Comparison of ENCODE assay signal across 25 cellular contexts in the genomic region with DNA sequence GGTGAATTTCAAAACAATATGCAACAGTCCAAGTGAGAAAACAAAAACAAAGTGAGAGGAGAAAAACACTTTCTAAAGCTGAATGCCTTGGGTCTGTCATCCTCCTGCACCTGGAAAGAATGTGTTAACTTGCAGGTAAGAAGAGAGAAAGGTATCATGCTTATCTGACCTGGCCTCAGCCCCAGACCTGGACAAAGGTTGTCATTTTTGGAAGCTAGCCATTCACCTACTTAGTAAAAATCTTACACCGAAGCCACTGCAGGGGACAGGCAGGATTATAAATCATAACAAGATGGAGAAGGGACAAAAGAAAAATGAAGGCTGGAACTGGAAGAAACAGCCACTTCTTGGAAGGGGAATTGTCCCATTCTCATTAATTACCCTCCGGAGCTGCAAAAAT.
A peak's percentile ranks its signal among the peaks of the same experiment; 100 is the strongest.
DNase-seq lines count a peak whose midpoint lies in the region; ATAC-seq, FAIRE-seq and TF ChIP-seq lines count a peak whose summit lies in the region.
"Had no signal": no experiment of that assay in that cellular context is flagged by ENCODE, and none has a peak within 500 bp of the region (broad histone marks: within the 10 kb centered on the region; RNA-seq: fewer than 3 reads in every experiment).

No MANE protein-coding gene starts in this region.

- TF ChIP-seq EP300 in Ishikawa (IDR thresholded peaks at IDR 0.05; ENCODE audit: borderline replicate concordance) (peak; percentile 69; the same call in 1 of the 2 replicates), HepG2 (IDR thresholded peaks at IDR 0.05; ENCODE audit: low read depth in 2 of 2, low read length in 2 of 2) (no peak), HepG2 (CRISPR knock-in tag; IDR thresholded peaks at IDR 0.05; ENCODE audit: borderline replicate concordance) (no peak), suprapubic skin (IDR thresholded peaks at IDR 0.05) (no peak)

- BruUV-seq in HepG2 (replicated peaks; lab: Mats Ljungman, UMichigan), result no TSS peak

- H3K4me3 ChIP-seq in dorsolateral prefrontal cortex, result no peak overlapping the region
- no peak overlapping the region for H3K4me3 ChIP-seq in HepG2 (replicated peaks in 1 of 3; ENCODE audit: insufficient read depth in 1 of 3, low read depth in 2 of 3, low read length in 3 of 3)
- H3K4me3 ChIP-seq in thyroid gland (replicated peaks in 1 of 3), result no peak overlapping the region
- H3K4me3 ChIP-seq in suprapubic skin, result no peak overlapping the region

- 57% methylated on average over 2 of the region's 2 CpGs for WGBS in HepG2 (ENCODE audit: low lambda C conversion rate)
- 35 to 46% methylated on average over 2 of the region's 2 CpGs for WGBS in thyroid gland, 2 donors
- 94% methylated on average over 2 of the region's 2 CpGs for WGBS in suprapubic skin

- TF ChIP-seq POLR2A in HepG2 (IDR thresholded peaks at IDR 0.05; ENCODE audit: insufficient read depth in 1 of 2, low read depth in 2 of 2, low read length in 2 of 2) (no peak), thyroid gland (IDR thresholded peaks at IDR 0.05) (no peak), suprapubic skin (IDR thresholded peaks at IDR 0.05) (no peak)

- H3K4me2 ChIP-seq in HepG2 (ENCODE audit: low read depth, low read length), result no peak overlapping the region
- H3K4me2 ChIP-seq: KMS-11 had no signal

- no peaks in the 10 kb centered on the region for H3K27me3 ChIP-seq in dorsolateral prefrontal cortex
- no peaks in the 10 kb centered on the region for H3K27me3 ChIP-seq in HepG2 (ENCODE audit: control insufficient read depth in 1 of 2, insufficient read depth in 2 of 2, low read length in 2 of 2)
- no peaks in the 10 kb centered on the region for H3K27me3 ChIP-seq in thyroid gland
- H3K27me3 ChIP-seq in suprapubic skin, result no peaks in the 10 kb centered on the region

- no peak for ATAC-seq in HepG2
- ATAC-seq: HCT116, Panc1 had no signal

- TF ChIP-seq RAD21 in Ishikawa (IDR thresholded peaks at IDR 0.05; ENCODE audit: low read depth), result no peak
- no peak for TF ChIP-seq RAD21 in HepG2 (CRISPR knock-in tag; IDR thresholded peaks at IDR 0.05)

- intact Hi-C loops in dorsolateral prefrontal cortex (cut with DNase I), result no loop called here
- intact Hi-C loops in HepG2 (cut with micrococcal nuclease; ENCODE audit: unreplicated experiment), result no loop called here
- intact Hi-C loops in thyroid gland (cut with DNase I), result no loop called here

- H3K79me2 ChIP-seq in HepG2 (ENCODE audit: insufficient read depth, low read length), result no peaks in the 10 kb centered on the region

- H3K9me3 ChIP-seq in HepG2 (ENCODE audit: low read length) (no peaks in the 10 kb centered on the region), thyroid gland (no peaks in the 10 kb centered on the region), suprapubic skin (no peaks in the 10 kb centered on the region)

- POLR2A ChIA-PET in HepG2 (lab: Yijun Ruan, JAX), result interaction anchor here (2.9 kb wide), 1 partner anchor 10 kb away, joined by 10 read pairs; no protein-coding TSS in a partner anchor

- FAIRE-seq in HepG2 (lab: Jason Lieb, UNC), result no peak
- FAIRE-seq: GM12891 had no signal

- H2AFZ ChIP-seq in HepG2 (ENCODE audit: low read length), result no peak overlapping the region

- H4K20me1 ChIP-seq in HepG2 (ENCODE audit: insufficient read depth, low read length), result no peaks in the 10 kb centered on the region

- H3K9ac ChIP-seq in HepG2 (ENCODE audit: insufficient read depth, low read depth, low read length), result no peak overlapping the region
- H3K9ac ChIP-seq: KMS-11 had no signal

- H3K4me1 ChIP-seq in HepG2 (ENCODE audit: insufficient read depth, low read length) (peaks cover 51% of the 10 kb centered on the region), thyroid gland (peaks cover 38 to 76% of the 10 kb centered on the region in 2 donors), suprapubic skin (peaks cover 24% of the 10 kb centered on the region)

- TF ChIP-seq CTCF in dorsolateral prefrontal cortex (IDR thresholded peaks at IDR 0.05 in 54 of 56, conservative IDR thresholded peaks at IDR 0.05 in 2 of 56; ENCODE audit: low read depth in 1 of 56, partially characterized antibody in 56 of 56), result no peak
- no peak for TF ChIP-seq CTCF in HepG2 (CRISPR knock-in tag; IDR thresholded peaks at IDR 0.05)
- no peak for TF ChIP-seq CTCF in thyroid gland (IDR thresholded peaks at IDR 0.05)
- TF ChIP-seq CTCF in suprapubic skin (IDR thresholded peaks at IDR 0.05), result no peak

- DNase-seq in dorsolateral prefrontal cortex (no peak), HepG2 (ENCODE audit: low spot score) (no peak), thyroid gland (peak in 1 of 2 donors; percentile 35), suprapubic skin (ENCODE audit: low spot score in 2 of 2) (no peak), midbrain (lab: John Stamatoyannopoulos, UW) (no peak), NCI-H2171 (lab: John Stamatoyannopoulos, UW) (no peak)
- DNase-seq: CD8-positive, alpha-beta memory T cell; DMS 273 treated with DMSO at 0.1 percent for 48 hours; DMS79; GF-D8; GOT3; IMR-90; NCI-H1048; NCI-H1417; NCI-H1694; NCI-H2029 treated with DMSO at 0.1 percent for 48 hours; NCI-H2227 treated with DMSO at 0.1 percent for 48 hours; NCI-H69; SHP77 treated with DMSO at 0.1 percent for 48 hours had no signal

- CTCF ChIA-PET in HepG2 (lab: Yijun Ruan, JAX; ENCODE audit: low intra/inter-chr PET ratio, low total read pairs), result no interaction called here

- in situ Hi-C loops in HepG2 (cut with HindIII; ENCODE audit: extremely low pct_ligation_motif_present, low pct_unique_long_range_greater_than_20kb), result no loop called here

- H3K27ac ChIP-seq in dorsolateral prefrontal cortex (peak overlapping the region in 35 of 59 donors; percentile 0 to 95 (median 48)), HepG2 (ENCODE audit: extremely low read length, insufficient read depth, low read length) (peak overlapping the region; percentile 25), thyroid gland (peak overlapping the region in 2 of 3 donors; percentile 37 to 55), suprapubic skin (no peak overlapping the region)
- H3K27ac ChIP-seq: KMS-11, RWPE1 had no signal

- no peaks in the 10 kb centered on the region for H3K36me3 ChIP-seq in HepG2 (replicated peaks in 1 of 2; ENCODE audit: control insufficient read depth in 1 of 2, insufficient read depth in 2 of 2, low read length in 2 of 2)
- H3K36me3 ChIP-seq in thyroid gland, result no peaks in the 10 kb centered on the region
- no peaks in the 10 kb centered on the region for H3K36me3 ChIP-seq in suprapubic skin

TF ChIP-seq in Ishikawa, 13 proteins besides CTCF, POLR2A, EP300 and RAD21 (continues in another document):
- TF ChIP-seq TCF12 (IDR thresholded peaks at IDR 0.05; ENCODE audit: low read depth), result peak; percentile 53; the same call in 1 of the 2 replicates
- TF ChIP-seq, protein P1, sequence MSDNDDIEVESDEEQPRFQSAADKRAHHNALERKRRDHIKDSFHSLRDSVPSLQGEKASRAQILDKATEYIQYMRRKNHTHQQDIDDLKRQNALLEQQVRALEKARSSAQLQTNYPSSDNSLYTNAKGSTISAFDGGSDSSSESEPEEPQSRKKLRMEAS (IDR thresholded peaks at IDR 0.05), result no peak
- TF ChIP-seq EGR1 (IDR thresholded peaks at IDR 0.05), result no peak
- no peak for TF ChIP-seq CEBPB (IDR thresholded peaks at IDR 0.05)

TF ChIP-seq in HepG2, 621 proteins besides CTCF, POLR2A, EP300 and RAD21:
- TF ChIP-seq NFKB2 (CRISPR knock-in tag; IDR thresholded peaks at IDR 0.05; ENCODE audit: borderline replicate concordance), result no peak
- TF ChIP-seq ZNF432 (CRISPR knock-in tag; IDR thresholded peaks at IDR 0.05; ENCODE audit: borderline replicate concordance), result 0 out of 2 replicates have a peak, but pooled peaks have one; percentile 12
- peak; percentile 17; the same call in 1 of the 2 replicates for TF ChIP-seq HNF4G (IDR thresholded peaks at IDR 0.05; ENCODE audit: borderline replicate concordance, low read depth, low read length)
- TF ChIP-seq HNF4G (CRISPR knock-in tag; IDR thresholded peaks at IDR 0.05; ENCODE audit: borderline replicate concordance, low read depth), result no peak
- TF ChIP-seq, protein P2, sequence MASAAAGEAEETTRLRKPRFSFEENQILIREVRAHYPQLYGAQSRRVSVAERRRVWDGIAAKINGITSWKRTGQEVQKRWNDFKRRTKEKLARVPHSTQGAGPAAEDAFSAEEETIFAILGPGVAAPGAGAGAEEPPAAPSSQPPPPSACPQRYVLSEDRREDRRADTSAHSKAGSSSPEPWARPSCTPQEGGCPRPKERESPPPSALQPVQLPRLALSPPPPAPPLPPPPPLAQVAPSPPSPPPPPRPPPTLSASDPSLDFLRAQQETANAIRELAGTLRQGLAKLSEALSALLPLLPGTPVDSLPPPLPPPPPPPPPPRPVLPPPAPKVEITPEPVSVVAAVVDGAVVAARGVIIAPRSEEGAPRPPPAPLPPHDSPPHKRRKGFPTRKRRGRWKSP (CRISPR knock-in tag; IDR thresholded peaks at IDR 0.05), result no peak
- TF ChIP-seq FOXO1 (CRISPR knock-in tag; IDR thresholded peaks at IDR 0.05), result no peak
- 0 out of 2 replicates have a peak, but pooled peaks have one; percentile 32 for TF ChIP-seq HNF4A (CRISPR knock-in tag; IDR thresholded peaks at IDR 0.05)
- TF ChIP-seq, protein P3, sequence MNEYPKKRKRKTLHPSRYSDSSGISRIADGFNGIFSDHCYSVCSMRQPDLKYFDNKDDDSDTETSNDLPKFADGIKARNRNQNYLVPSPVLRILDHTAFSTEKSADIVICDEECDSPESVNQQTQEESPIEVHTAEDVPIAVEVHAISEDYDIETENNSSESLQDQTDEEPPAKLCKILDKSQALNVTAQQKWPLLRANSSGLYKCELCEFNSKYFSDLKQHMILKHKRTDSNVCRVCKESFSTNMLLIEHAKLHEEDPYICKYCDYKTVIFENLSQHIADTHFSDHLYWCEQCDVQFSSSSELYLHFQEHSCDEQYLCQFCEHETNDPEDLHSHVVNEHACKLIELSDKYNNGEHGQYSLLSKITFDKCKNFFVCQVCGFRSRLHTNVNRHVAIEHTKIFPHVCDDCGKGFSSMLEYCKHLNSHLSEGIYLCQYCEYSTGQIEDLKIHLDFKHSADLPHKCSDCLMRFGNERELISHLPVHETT (CRISPR knock-in tag; conservative IDR thresholded peaks at IDR 0.05), result no peak
- no peak for TF ChIP-seq ZNF720 (CRISPR knock-in tag; IDR thresholded peaks at IDR 0.05)
- TF ChIP-seq ZEB1 (IDR thresholded peaks at IDR 0.05; ENCODE audit: insufficient replicate concordance, low read depth), result peak; percentile 65
- TF ChIP-seq NCOA5 (CRISPR knock-in tag; IDR thresholded peaks at IDR 0.05), result no peak
